ENCODE assay signal across 2 cellular contexts in the genomic region with DNA sequence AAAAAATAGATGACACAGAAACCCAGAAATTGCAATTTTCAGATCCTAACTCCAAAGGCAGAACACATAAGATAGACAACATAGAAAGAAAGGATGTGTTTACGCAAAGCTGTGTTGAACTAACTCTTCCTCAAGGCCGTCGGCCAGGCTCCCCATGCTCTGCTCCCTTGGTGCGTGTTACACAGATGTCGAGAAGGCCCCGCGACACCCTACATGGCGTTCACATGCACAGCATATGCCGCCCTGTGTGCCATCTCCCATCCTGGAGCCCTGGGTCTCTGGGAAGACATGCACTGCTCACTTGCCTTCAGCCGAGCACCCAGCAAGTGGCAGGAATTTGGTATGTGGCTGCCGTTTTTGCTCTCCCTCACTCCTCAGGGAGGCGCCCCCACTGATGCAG.
TF ChIP-seq lines count a peak whose summit lies in the region.

No MANE protein-coding gene starts in this region.

TF ChIP-seq in GM23338, 12 proteins besides CTCF, POLR2A, EP300 and RAD21:
- TF ChIP-seq JUNB (IDR thresholded peaks at IDR 0.05; ENCODE audit: unreplicated experiment) (no peak), EZH2 (IDR thresholded peaks at IDR 0.05; ENCODE audit: low read depth, unreplicated experiment) (no peak), CREB1 (CRISPR knock-in tag; IDR thresholded peaks at IDR 0.05; ENCODE audit: low read depth) (no peak), ZNF114 (CRISPR knock-in tag; IDR thresholded peaks at IDR 0.05) (no peak), POLR2AphosphoS5 (IDR thresholded peaks at IDR 0.05; ENCODE audit: low read depth) (no peak)

TF ChIP-seq in K562, 482 proteins besides CTCF, POLR2A, EP300 and RAD21:
- TF ChIP-seq HSF4 (CRISPR knock-in tag; IDR thresholded peaks at IDR 0.05; ENCODE audit: borderline replicate concordance) (no peak), RBM22 (IDR thresholded peaks at IDR 0.05; ENCODE audit: low read depth, low read length, poor library complexity, severe bottlenecking) (peak; percentile 45)
TF ChIP-seq in K562: peak in this region for 1.
